ENCODE assay signal across 22 cellular contexts in genomic region chr20:60013296-60014142, GRCh38. TPM values are rescaled to one million over a fixed set of nuclear protein-coding genes. Genes with fewer than 3 reads are reported as not detected.
"Had no signal": no experiment of that assay in that cellular context is flagged by ENCODE, and none has a peak within 500 bp of the region (broad histone marks: within the 10 kb centered on the region; RNA-seq: fewer than 3 reads in every experiment).

No MANE protein-coding gene starts in this region.

- H3K4me1 ChIP-seq: right atrium auricular region had no signal

- H3K36me3 ChIP-seq: right atrium auricular region had no signal

- H3K27me3 ChIP-seq: right atrium auricular region had no signal

- DNase-seq: activated B cell treated with CpG ODN at 0.5 μM for 24 hours; activated CD4-positive, alpha-beta T cell treated with anti-CD3 and anti-CD28 coated beads, Interleukin-2, amount 10 ng/mL, durations not matched to agents 24 days and 14 days; activated CD8-positive, alpha-beta memory T cell treated with anti-CD3 and anti-CD28 coated beads, Interleukin-2, amount 50 U/mL, for 48 hours; activated gamma-delta T cell treated with Interleukin-2 at 50 U/mL for 16 hours; dermis blood vessel endothelial cell; effector memory CD8-positive, alpha-beta T cell; hypothalamus; kidney glomerular epithelial cell; left ventricle myocardium superior; mesenchymal stem cell; nucleus accumbens; posterior cingulate gyrus; small intestine; stimulated activated CD4-positive, alpha-beta T cell treated with anti-CD3 and anti-CD28 coated beads, Interleukin-4, amount 100 ng/mL, for 4 hours; stimulated activated CD8-positive, alpha-beta memory T cell treated with anti-CD3 and anti-CD28 coated beads, Interleukin-4, amount 100 ng/mL, for 48 hours; stimulated activated naive CD4-positive, alpha-beta T cell treated with Interleukin-2 at 50 U/mL for 16 hours; T-helper 2 cell; trophoblast cell had no signal

- ATAC-seq: effector memory CD8-positive, alpha-beta T cell; left ventricle myocardium superior; natural killer cell treated with Interleukin-12 subunit alpha and Interleukin-12 subunit beta and Interleukin-15 and Interleukin-18, amount 100 ng/mL, for 72 hours had no signal

- H3K27ac ChIP-seq: right atrium auricular region had no signal

- FAIRE-seq: small intestine had no signal

- H3K4me3 ChIP-seq: right atrium auricular region had no signal

RNA-seq across cellular contexts. Expression of gene CDH26, which starts 55.3 kb away (rescaled TPM):
- total RNA-seq: epithelial cell of proximal tubule, glomerular endothelial cell had no signal
